ENCODE assay signal across 16 cellular contexts in the genomic region with DNA sequence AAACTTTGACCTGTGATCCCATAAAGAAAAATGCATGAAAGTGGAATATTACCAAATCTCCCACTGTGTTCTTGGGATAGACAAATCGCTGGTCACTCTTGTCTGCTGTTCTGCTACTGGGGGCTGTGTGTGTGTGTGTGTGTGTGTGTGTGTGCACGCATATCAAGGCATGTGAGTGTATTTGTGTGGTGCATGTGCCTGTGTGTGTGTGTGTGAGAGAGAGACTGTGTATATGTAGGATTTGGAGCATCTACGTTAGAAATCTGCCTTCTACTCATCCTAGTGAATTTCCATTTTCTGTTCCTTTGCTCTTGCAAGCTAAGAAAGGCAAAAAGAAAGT.
"Had no signal": no experiment of that assay in that cellular context is flagged by ENCODE, and none has a peak within 500 bp of the region (broad histone marks: within the 10 kb centered on the region; RNA-seq: fewer than 3 reads in every experiment).

No MANE protein-coding gene starts in this region.

- H3K36me3 ChIP-seq: ascending aorta, pancreas had no signal

- H3K4me3 ChIP-seq: ascending aorta, pancreas, skin epidermis had no signal

- DNase-seq: activated CD4-positive, alpha-beta memory T cell treated with anti-CD3 and anti-CD28 coated beads, Interleukin-2, amount 10 ng/mL, durations not matched to agents 7 days and 5 days; activated CD4-positive, alpha-beta T cell treated with anti-CD3 and anti-CD28 coated beads for 36 hours; activated gamma-delta T cell treated with Interleukin-2 at 50 U/mL for 16 hours; activated naive CD8-positive, alpha-beta T cell treated with anti-CD3 and anti-CD28 coated beads, Interleukin-2, amount 10 ng/mL, durations not matched to agents 7 days and 5 days; activated T-cell treated with anti-CD3 and anti-CD28 coated beads, Interleukin-2, amount 50 U/mL, for 72 hours; erythroblast; hippocampal formation; nephron progenitor cell; pancreas; stimulated activated CD4-positive, alpha-beta T cell treated with anti-CD3 and anti-CD28 coated beads, Interleukin-4, amount 100 ng/mL, for 4 hours; stimulated activated CD8-positive, alpha-beta memory T cell treated with anti-CD3 and anti-CD28 coated beads, Interleukin-4, amount 100 ng/mL, for 48 hours; stimulated activated naive CD8-positive, alpha-beta T cell treated with anti-CD3 and anti-CD28 coated beads, Interleukin-15, Interleukin-2, amounts not matched to agents 100 U/mL and 50 U/mL, for 24 hours; T-helper 2 cell; trophoblast cell had no signal

- H3K27me3 ChIP-seq: ascending aorta, pancreas had no signal

- H3K4me1 ChIP-seq: ascending aorta, pancreas had no signal

- H3K9me3 ChIP-seq: ascending aorta, pancreas had no signal

- ATAC-seq: activated CD4-positive, alpha-beta T cell treated with anti-CD3 and anti-CD28 coated beads for 36 hours; activated T-cell treated with anti-CD3 and anti-CD28 coated beads, Interleukin-2, amount 50 U/mL, for 72 hours; stimulated activated naive CD8-positive, alpha-beta T cell treated with anti-CD3 and anti-CD28 coated beads, Interleukin-15, Interleukin-2, amounts not matched to agents 100 U/mL and 50 U/mL, for 24 hours had no signal

- H3K27ac ChIP-seq: ascending aorta, pancreas, skin epidermis had no signal
